Comparison of ENCODE assay signal across 8 cellular contexts in the genomic region with DNA sequence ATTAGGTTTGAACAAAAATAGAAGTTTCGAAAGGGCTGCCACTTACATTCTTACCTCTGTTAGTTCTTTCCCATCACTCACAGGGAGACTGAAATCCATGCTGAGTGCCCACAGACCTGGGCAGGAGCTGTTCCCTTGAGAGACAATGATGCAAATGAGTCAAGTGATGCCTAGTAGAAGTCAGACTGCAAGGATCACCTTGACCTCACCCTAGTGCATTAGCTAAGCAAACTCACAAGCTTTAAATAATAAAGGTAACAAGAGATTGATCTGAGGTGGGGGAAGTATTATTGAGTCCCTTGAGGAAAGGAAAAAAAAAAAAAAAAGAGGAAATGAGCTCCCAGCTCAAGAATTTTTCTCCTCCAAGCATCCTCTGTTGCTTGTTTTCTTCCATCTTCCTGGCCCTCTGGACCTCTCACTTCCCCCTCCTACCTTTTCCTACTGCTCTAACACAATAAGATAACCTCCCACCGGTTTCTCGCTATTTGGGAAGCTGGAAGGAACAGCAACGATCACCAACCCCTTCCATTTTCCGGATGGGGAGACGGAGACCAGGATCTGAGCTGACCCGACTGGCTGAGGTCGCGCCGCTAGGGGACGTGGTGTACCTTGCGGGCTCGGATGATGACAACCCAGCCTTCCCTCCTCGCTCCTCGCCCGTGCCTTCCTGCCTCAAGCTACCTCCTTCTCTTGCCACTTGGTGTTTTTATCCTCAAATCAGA. TPM values are rescaled to one million over a fixed set of nuclear protein-coding genes. Genes with fewer than 3 reads are reported as not detected.
A peak's percentile ranks its signal among the peaks of the same experiment; 100 is the strongest.
DNase-seq lines count a peak whose midpoint lies in the region; ATAC-seq, FAIRE-seq and TF ChIP-seq lines count a peak whose summit lies in the region.

No MANE protein-coding gene starts in this region.

- H3K9ac ChIP-seq in mucosa of stomach (ENCODE audit: low read length) = peak overlapping the region; percentile 78

- ATAC-seq in HG02852 (IDR thresholded peaks at IDR 0.05; ENCODE audit: unreplicated experiment) (no peak), HG03280 (IDR thresholded peaks at IDR 0.05; ENCODE audit: unreplicated experiment) (no peak), GM18498 (IDR thresholded peaks at IDR 0.05; ENCODE audit: unreplicated experiment) (no peak)

- H3K9me3 ChIP-seq in esophagus (ENCODE audit: control insufficient read depth in 2 of 2, insufficient read depth in 1 of 2, low read depth in 1 of 2, low read length in 1 of 2) (no peaks in the 10 kb centered on the region), mucosa of stomach (ENCODE audit: control insufficient read depth, low read length) (no peaks in the 10 kb centered on the region)

- H3K36me3 ChIP-seq in esophagus (ENCODE audit: control insufficient read depth in 2 of 2, insufficient read depth in 2 of 2, low read length in 1 of 2) (no peaks in the 10 kb centered on the region), mucosa of stomach (ENCODE audit: control insufficient read depth, insufficient read depth, low read length) (no peaks in the 10 kb centered on the region)

- H3K4me1 ChIP-seq in esophagus (ENCODE audit: control insufficient read depth in 2 of 2, insufficient read depth in 2 of 2, low read length in 1 of 2) = peaks cover 0 to 11% of the 10 kb centered on the region in 2 donors
- peaks cover 15% of the 10 kb centered on the region for H3K4me1 ChIP-seq in mucosa of stomach (ENCODE audit: control insufficient read depth, insufficient read depth, low read length)

- TF ChIP-seq CTCF in D721Med (IDR thresholded peaks at IDR 0.05; ENCODE audit: insufficient read depth, missing control alignments) = peak; percentile 32

- H3K27me3 ChIP-seq in esophagus (ENCODE audit: control insufficient read depth in 1 of 2, insufficient read depth in 2 of 2, low read length in 2 of 2) = no peaks in the 10 kb centered on the region
- no peaks in the 10 kb centered on the region for H3K27me3 ChIP-seq in mucosa of stomach (ENCODE audit: control insufficient read depth, insufficient read depth, low read length)

- peak overlapping the region in 1 of 2 donors; percentile 13 for H3K27ac ChIP-seq in esophagus (ENCODE audit: low read depth in 2 of 2, low read length in 1 of 2)

- H3K4me3 ChIP-seq in esophagus (ENCODE audit: low read depth in 1 of 2, low read length in 2 of 2) = peak overlapping the region; percentile 17 to 68
- peak overlapping the region; percentile 17 for H3K4me3 ChIP-seq in mucosa of stomach (ENCODE audit: low read length)

- FAIRE-seq in D721Med (lab: Jason Lieb, UNC) = no peak

- 22 to 31% methylated on average over 16 of the region's 16 CpGs for WGBS in esophagus, 2 donors

- DNase-seq in D721Med (ENCODE audit: insufficient read length, low spot score) (no peak), NCI-H526 treated with DMSO at 0.1 percent for 48 hours (lab: John Stamatoyannopoulos, UW) (peak; percentile 28)
- no peak for DNase-seq in effector CD8-positive, alpha-beta T cell (lab: John Stamatoyannopoulos, UW)

RNA-seq across cellular contexts. Expression of a gene that starts 2.0 kb away (rescaled TPM):
- 1 to 10 TPM; 5.0 to 5.2 TPM for polyA plus RNA-seq in esophagus
